ENCODE assay signal across 19 cellular contexts in genomic region chr15:78974272-78974918, GRCh38. TPM values are rescaled to one million over a fixed set of nuclear protein-coding genes. Genes with fewer than 3 reads are reported as not detected.
DNase-seq lines count a peak whose midpoint lies in the region; ATAC-seq and TF ChIP-seq lines count a peak whose summit lies in the region.
"Had no signal": no experiment of that assay in that cellular context is flagged by ENCODE, and none has a peak within 500 bp of the region (broad histone marks: within the 10 kb centered on the region; RNA-seq: fewer than 3 reads in every experiment).

No MANE protein-coding gene starts in this region.

- H3K27ac ChIP-seq in HEK293 (ENCODE audit: extremely low read depth, low read depth, low read length) (no peak overlapping the region), neural progenitor cell (no peak overlapping the region)
- H3K27ac ChIP-seq: BLaER1, C4-2B had no signal

- H3K27ac Mint-ChIP-seq in T-helper 17 cell = peak overlapping the region; percentile 39
- H3K27ac Mint-ChIP-seq in memory B cell = peak overlapping the region; percentile 53
- peak overlapping the region; percentile 69 for H3K27ac Mint-ChIP-seq in stimulated activated effector memory CD8-positive, alpha-beta T cell treated with anti-CD3 and anti-CD28 coated beads, Interleukin-12 subunit alpha, Interleukin-12 subunit beta, amount 100 ng/mL, for 72 hours
- no peak overlapping the region for H3K27ac Mint-ChIP-seq in neural progenitor cell
- H3K27ac Mint-ChIP-seq: CD4-positive, alpha-beta T cell had no signal

- H4K20me1 ChIP-seq in neural progenitor cell (ENCODE audit: low read depth) = no peaks in the 10 kb centered on the region
- H4K20me1 ChIP-seq: BLaER1 had no signal

- ATAC-seq in T-helper 17 cell (no peak), memory B cell (ENCODE audit: low read depth) (no peak)
- no peak for ATAC-seq in stimulated activated effector memory CD8-positive, alpha-beta T cell treated with anti-CD3 and anti-CD28 coated beads, Interleukin-12 subunit alpha, Interleukin-12 subunit beta, amount 100 ng/mL, for 72 hours
- ATAC-seq: GM12878 had no signal

- H3K36me3 Mint-ChIP-seq in T-helper 17 cell (ENCODE audit: low read depth) (no peaks in the 10 kb centered on the region), memory B cell (no peaks in the 10 kb centered on the region), neural progenitor cell (no peaks in the 10 kb centered on the region)
- H3K36me3 Mint-ChIP-seq in stimulated activated effector memory CD8-positive, alpha-beta T cell treated with anti-CD3 and anti-CD28 coated beads, Interleukin-12 subunit alpha, Interleukin-12 subunit beta, amount 100 ng/mL, for 72 hours = no peaks in the 10 kb centered on the region
- H3K36me3 Mint-ChIP-seq: CD8-positive, alpha-beta memory T cell had no signal

- H3F3A ChIP-seq in neural progenitor cell (ENCODE audit: low read depth) = no peaks in the 10 kb centered on the region

- POLR2A ChIA-PET in HEK293 (lab: Yijun Ruan, JAX) = no interaction called here

- H3K4me3 Mint-ChIP-seq in T-helper 17 cell = no peak overlapping the region
- H3K4me3 Mint-ChIP-seq in memory B cell = no peak overlapping the region
- no peak overlapping the region for H3K4me3 Mint-ChIP-seq in stimulated activated effector memory CD8-positive, alpha-beta T cell treated with anti-CD3 and anti-CD28 coated beads, Interleukin-12 subunit alpha, Interleukin-12 subunit beta, amount 100 ng/mL, for 72 hours
- no peak overlapping the region for H3K4me3 Mint-ChIP-seq in neural progenitor cell
- H3K4me3 Mint-ChIP-seq: B cell; CD4-positive, alpha-beta T cell; CD8-positive, alpha-beta memory T cell had no signal

- H3K27me3 ChIP-seq in neural progenitor cell = no peaks in the 10 kb centered on the region
- H3K27me3 ChIP-seq: BLaER1 had no signal

- H3K27me3 Mint-ChIP-seq in T-helper 17 cell = peaks cover 4% of the 10 kb centered on the region
- no peaks in the 10 kb centered on the region for H3K27me3 Mint-ChIP-seq in memory B cell
- H3K27me3 Mint-ChIP-seq in neural progenitor cell (ENCODE audit: insufficient read depth, low read depth) = peaks cover 12% of the 10 kb centered on the region
- H3K27me3 Mint-ChIP-seq: B cell; CD4-positive, alpha-beta T cell had no signal

- H3K9me3 ChIP-seq in HEK293 (ENCODE audit: control insufficient read depth, insufficient read depth, low read depth, low read length) (no peaks in the 10 kb centered on the region), T-helper 17 cell (ENCODE audit: control insufficient read depth, low read length, poor library complexity, severe bottlenecking) (no peaks in the 10 kb centered on the region), neural progenitor cell (ENCODE audit: low read depth) (no peaks in the 10 kb centered on the region)
- H3K9me3 ChIP-seq: BLaER1, HAP-1 had no signal

- H3K79me2 ChIP-seq in neural progenitor cell (ENCODE audit: low read depth) = no peaks in the 10 kb centered on the region

- CTCF ChIA-PET in HEK293 (lab: Yijun Ruan, JAX) = interaction anchor here (1.3 kb wide), 1 partner anchor 67 kb away, joined by 4 read pairs; no protein-coding TSS in a partner anchor

- no peak overlapping the region for H3K4me3 ChIP-seq in HEK293 (ENCODE audit: low read depth, low read length)
- H3K4me3 ChIP-seq in neural progenitor cell = no peak overlapping the region
- H3K4me3 ChIP-seq: BLaER1, GM12878, HAP-1 had no signal

- no peaks in the 10 kb centered on the region for H3K9me3 Mint-ChIP-seq in memory B cell
- H3K9me3 Mint-ChIP-seq in stimulated activated effector memory CD8-positive, alpha-beta T cell treated with anti-CD3 and anti-CD28 coated beads, Interleukin-12 subunit alpha, Interleukin-12 subunit beta, amount 100 ng/mL, for 72 hours = no peaks in the 10 kb centered on the region
- H3K9me3 Mint-ChIP-seq in neural progenitor cell = no peaks in the 10 kb centered on the region
- H3K9me3 Mint-ChIP-seq: CD4-positive, alpha-beta T cell; CD8-positive, alpha-beta memory T cell had no signal

- TF ChIP-seq CTCF in HEK293 (tag by site-specific recombination; IDR thresholded peaks at IDR 0.05) = no peak
- TF ChIP-seq CTCF in neural progenitor cell (IDR thresholded peaks at IDR 0.05) = no peak

- no peaks in the 10 kb centered on the region for H3K36me3 ChIP-seq in HEK293 (ENCODE audit: control insufficient read depth in 2 of 2, insufficient read depth in 1 of 2, low read length in 2 of 2)
- H3K36me3 ChIP-seq in neural progenitor cell = no peaks in the 10 kb centered on the region
- H3K36me3 ChIP-seq: BLaER1, HAP-1 had no signal

- no peaks in the 10 kb centered on the region for H3K4me1 ChIP-seq in HEK293 (ENCODE audit: control insufficient read depth, insufficient read depth, low read length)
- no peaks in the 10 kb centered on the region for H3K4me1 ChIP-seq in neural progenitor cell

- H3K9ac ChIP-seq in neural progenitor cell = no peak overlapping the region
- H3K9ac ChIP-seq: BLaER1 had no signal

- H2AFZ ChIP-seq in neural progenitor cell (replicated peaks) = no peak overlapping the region

- H3K4me1 Mint-ChIP-seq in T-helper 17 cell (peaks cover 23% of the 10 kb centered on the region), memory B cell (peaks cover 31% of the 10 kb centered on the region), neural progenitor cell (peaks cover 14% of the 10 kb centered on the region)
- peaks cover 15% of the 10 kb centered on the region for H3K4me1 Mint-ChIP-seq in stimulated activated effector memory CD8-positive, alpha-beta T cell treated with anti-CD3 and anti-CD28 coated beads, Interleukin-12 subunit alpha, Interleukin-12 subunit beta, amount 100 ng/mL, for 72 hours
- H3K4me1 Mint-ChIP-seq: CD8-positive, alpha-beta memory T cell had no signal

- no peak for DNase-seq in T-helper 17 cell
- no peak for DNase-seq in memory B cell (ENCODE audit: low spot score in 2 of 2)
- no peak for DNase-seq in stimulated activated effector memory CD8-positive, alpha-beta T cell treated with anti-CD3 and anti-CD28 coated beads, Interleukin-12 subunit alpha, Interleukin-12 subunit beta, amount 100 ng/mL, for 72 hours (ENCODE audit: low spot score in 2 of 2)
- no peak for DNase-seq in NCI-H526 (lab: John Stamatoyannopoulos, UW)
- DNase-seq in AG08395 (ENCODE audit: low spot score) = no peak
- DNase-seq in neural progenitor cell (ENCODE audit: low spot score) = no peak
- DNase-seq: CD4-positive, alpha-beta T cell; CD8-positive, alpha-beta memory T cell; DMS 273 treated with DMSO at 0.1 percent for 48 hours; DMS79; EL; GDM1; GOT3 had no signal

- no peak overlapping the region for H3K4me2 ChIP-seq in neural progenitor cell
- H3K4me2 ChIP-seq: BLaER1 had no signal

TF ChIP-seq in HEK293, 187 proteins besides CTCF, POLR2A, EP300 and RAD21 (continues in another document):
- TF ChIP-seq KLF7 (tag by site-specific recombination; IDR thresholded peaks at IDR 0.05; ENCODE audit: borderline replicate concordance) (no peak), ZNF610 (tag by site-specific recombination; IDR thresholded peaks at IDR 0.05; ENCODE audit: borderline replicate concordance) (no peak), ZNF76 (tag by site-specific recombination; IDR thresholded peaks at IDR 0.05; ENCODE audit: borderline replicate concordance, low read depth) (no peak), ZNF416 (tag by site-specific recombination; IDR thresholded peaks at IDR 0.05) (no peak), ZNF274 (IDR thresholded peaks at IDR 0.05; ENCODE audit: low read length) (no peak), ZNF274 (tag by site-specific recombination; IDR thresholded peaks at IDR 0.05; ENCODE audit: borderline replicate concordance) (no peak), MZF1 (tag by site-specific recombination; IDR thresholded peaks at IDR 0.05; ENCODE audit: borderline replicate concordance) (no peak), ZFHX2 (tag by site-specific recombination; conservative IDR thresholded peaks at IDR 0.05) (no peak), ZBTB6 (tag by site-specific recombination; IDR thresholded peaks at IDR 0.05) (0 out of 2 replicates have a peak, but pooled peaks have one; percentile 1), ZNF214 (tag by site-specific recombination; IDR thresholded peaks at IDR 0.05; ENCODE audit: borderline replicate concordance) (no peak), ZNF623 (tag by site-specific recombination; IDR thresholded peaks at IDR 0.05) (no peak), ZNF426 (tag by site-specific recombination; IDR thresholded peaks at IDR 0.05) (no peak), ZNF596 (tag by site-specific recombination; IDR thresholded peaks at IDR 0.05) (no peak), ZNF555 (tag by site-specific recombination; conservative IDR thresholded peaks at IDR 0.05) (no peak), ZNF292 (tag by site-specific recombination; IDR thresholded peaks at IDR 0.05; ENCODE audit: borderline replicate concordance, low read depth) (no peak), ZNF621 (tag by site-specific recombination; IDR thresholded peaks at IDR 0.05) (no peak), ZNF354C (tag by site-specific recombination; IDR thresholded peaks at IDR 0.05; ENCODE audit: borderline replicate concordance, low read depth) (no peak), SCRT2 (tag by site-specific recombination; IDR thresholded peaks at IDR 0.05) (peak; percentile 64), ZBTB26 (tag by site-specific recombination; optimal IDR thresholded peaks at IDR 0.05) (no peak), RBAK (tag by site-specific recombination; IDR thresholded peaks at IDR 0.05) (no peak), PRDM1 (tag by site-specific recombination; IDR thresholded peaks at IDR 0.05) (peak; percentile 71)

RNA-seq across cellular contexts. Expression of gene CTSH, which starts 29.5 kb away (rescaled TPM):
- total RNA-seq in T-helper 17 cell (100 to 1,000 TPM; 109 to 116 TPM), neural progenitor cell (ENCODE audit: low replicate concordance) (3.5 and 9.0 TPM in 2 replicates)

Comparison
In these comparisons a context has a peak if more than half of its experiments do, and no peak if none do; other contexts are left out.
1. RNA of gene CTSH, which starts 29.5 kb away (total RNA-seq): 109 to 116 TPM in T-helper 17 cell; 3.5 to 9.0 TPM in neural progenitor cell; every median in the first group is over 10 times any median in the second.